ENCODE assay signal across 2 cellular contexts in the genomic region with DNA sequence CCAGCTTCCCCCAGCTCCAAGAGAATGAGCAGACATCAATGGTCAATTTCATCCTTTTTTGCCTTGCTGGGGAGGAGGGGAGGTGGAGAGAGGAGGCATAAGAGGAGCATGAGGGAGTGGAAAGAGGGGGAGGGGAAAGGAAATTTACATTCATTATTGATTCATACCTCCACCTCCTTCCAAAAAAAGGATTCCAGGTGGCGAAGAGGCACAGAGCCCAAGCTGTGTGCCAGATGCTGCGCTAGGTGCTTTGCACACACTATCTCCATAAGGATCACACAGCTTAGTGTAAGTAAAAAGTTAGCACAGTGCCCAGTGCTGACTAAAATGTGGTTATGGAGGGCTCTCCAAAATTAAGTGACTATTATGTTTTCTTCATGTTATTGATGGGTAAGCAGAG.
TF ChIP-seq lines count a peak whose summit lies in the region.

No MANE protein-coding gene starts in this region.

TF ChIP-seq in SK-N-SH, 30 proteins besides CTCF, POLR2A, EP300 and RAD21 (continued from another document):
- TF ChIP-seq, protein P1, sequence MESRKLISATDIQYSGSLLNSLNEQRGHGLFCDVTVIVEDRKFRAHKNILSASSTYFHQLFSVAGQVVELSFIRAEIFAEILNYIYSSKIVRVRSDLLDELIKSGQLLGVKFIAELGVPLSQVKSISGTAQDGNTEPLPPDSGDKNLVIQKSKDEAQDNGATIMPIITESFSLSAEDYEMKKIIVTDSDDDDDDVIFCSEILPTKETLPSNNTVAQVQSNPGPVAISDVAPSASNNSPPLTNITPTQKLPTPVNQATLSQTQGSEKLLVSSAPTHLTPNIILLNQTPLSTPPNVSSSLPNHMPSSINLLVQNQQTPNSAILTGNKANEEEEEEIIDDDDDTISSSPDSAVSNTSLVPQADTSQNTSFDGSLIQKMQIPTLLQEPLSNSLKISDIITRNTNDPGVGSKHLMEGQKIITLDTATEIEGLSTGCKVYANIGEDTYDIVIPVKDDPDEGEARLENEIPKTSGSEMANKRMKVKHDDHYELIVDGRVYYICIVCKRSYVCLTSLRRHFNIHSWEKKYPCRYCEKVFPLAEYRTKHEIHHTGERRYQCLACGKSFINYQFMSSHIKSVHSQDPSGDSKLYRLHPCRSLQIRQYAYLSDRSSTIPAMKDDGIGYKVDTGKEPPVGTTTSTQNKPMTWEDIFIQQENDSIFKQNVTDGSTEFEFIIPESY (IDR thresholded peaks at IDR 0.05; ENCODE audit: borderline replicate concordance, low read depth): no peak
- no peak for TF ChIP-seq CHD2 (IDR thresholded peaks at IDR 0.05; ENCODE audit: low read length, partially characterized antibody)

TF ChIP-seq in SK-N-SH treated with all-trans-retinoic acid at 6 μM for 48 hours, 23 proteins besides CTCF, POLR2A, EP300 and RAD21 (continued from another document):
- TF ChIP-seq, protein P2, sequence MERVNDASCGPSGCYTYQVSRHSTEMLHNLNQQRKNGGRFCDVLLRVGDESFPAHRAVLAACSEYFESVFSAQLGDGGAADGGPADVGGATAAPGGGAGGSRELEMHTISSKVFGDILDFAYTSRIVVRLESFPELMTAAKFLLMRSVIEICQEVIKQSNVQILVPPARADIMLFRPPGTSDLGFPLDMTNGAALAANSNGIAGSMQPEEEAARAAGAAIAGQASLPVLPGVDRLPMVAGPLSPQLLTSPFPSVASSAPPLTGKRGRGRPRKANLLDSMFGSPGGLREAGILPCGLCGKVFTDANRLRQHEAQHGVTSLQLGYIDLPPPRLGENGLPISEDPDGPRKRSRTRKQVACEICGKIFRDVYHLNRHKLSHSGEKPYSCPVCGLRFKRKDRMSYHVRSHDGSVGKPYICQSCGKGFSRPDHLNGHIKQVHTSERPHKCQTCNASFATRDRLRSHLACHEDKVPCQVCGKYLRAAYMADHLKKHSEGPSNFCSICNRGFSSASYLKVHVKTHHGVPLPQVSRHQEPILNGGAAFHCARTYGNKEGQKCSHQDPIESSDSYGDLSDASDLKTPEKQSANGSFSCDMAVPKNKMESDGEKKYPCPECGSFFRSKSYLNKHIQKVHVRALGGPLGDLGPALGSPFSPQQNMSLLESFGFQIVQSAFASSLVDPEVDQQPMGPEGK (CRISPR knock-in tag; IDR thresholded peaks at IDR 0.05; ENCODE audit: borderline replicate concordance): no peak
- TF ChIP-seq ZFP3 (CRISPR knock-in tag; IDR thresholded peaks at IDR 0.05) (no peak), CSDC2 (CRISPR knock-in tag; IDR thresholded peaks at IDR 0.05) (no peak), ZNF565 (CRISPR knock-in tag; conservative IDR thresholded peaks at IDR 0.05; ENCODE audit: low read depth) (no peak), ZNF8 (CRISPR knock-in tag; IDR thresholded peaks at IDR 0.05) (no peak), ZFP30 (CRISPR knock-in tag; IDR thresholded peaks at IDR 0.05) (no peak), OSR1 (CRISPR knock-in tag; IDR thresholded peaks at IDR 0.05) (no peak)
